27 cellular contexts compared by ENCODE assay signal in the genomic region with DNA sequence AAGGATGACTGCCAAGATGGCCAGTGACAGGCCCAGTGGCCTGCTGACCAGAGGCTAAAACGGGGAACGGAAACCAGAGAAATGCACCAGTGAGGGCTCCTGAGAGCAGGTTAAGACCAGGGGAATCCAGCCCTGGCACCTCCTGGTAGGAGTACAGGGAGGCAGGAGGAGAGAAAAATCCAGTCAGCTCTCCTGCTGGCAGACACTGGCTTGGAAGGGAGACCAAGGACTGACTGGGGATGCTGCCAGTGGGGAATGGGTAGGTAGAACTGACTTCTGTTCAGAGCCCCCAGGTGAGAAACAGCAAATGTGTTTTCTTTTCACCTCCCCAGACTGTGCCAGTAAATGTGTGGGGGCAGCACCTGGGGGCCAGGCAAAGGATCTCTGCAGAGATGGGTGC. TPM values are rescaled to one million over a fixed set of nuclear protein-coding genes. Genes with fewer than 3 reads are reported as not detected.
"Had no signal": no experiment of that assay in that cellular context is flagged by ENCODE, and none has a peak within 500 bp of the region (broad histone marks: within the 10 kb centered on the region; RNA-seq: fewer than 3 reads in every experiment).

No MANE protein-coding gene starts in this region.

- H3K9me3 Mint-ChIP-seq: immature natural killer cell; naive B cell; stimulated activated naive B cell treated with anti-CD40 and anti-IgM and Interleukin-4, amounts not matched to agents 10 μg/mL and 1 μg/mL and 100 μg/mL, for 72 hours; stimulated activated naive CD8-positive, alpha-beta T cell treated with anti-CD3 and anti-CD28 coated beads, Interleukin-15, amount 100 ng/mL, for 72 hours; type B pancreatic cell had no signal

- H3K4me3 Mint-ChIP-seq: immature natural killer cell; naive B cell; nephron; stimulated activated naive B cell treated with anti-CD40 and anti-IgM and Interleukin-4, amounts not matched to agents 10 μg/mL and 1 μg/mL and 100 μg/mL, for 72 hours; stimulated activated naive CD8-positive, alpha-beta T cell treated with anti-CD3 and anti-CD28 coated beads, Interleukin-15, amount 100 ng/mL, for 72 hours; type B pancreatic cell had no signal

- H3K27ac Mint-ChIP-seq: immature natural killer cell; naive B cell; nephron; stimulated activated naive B cell treated with anti-CD40 and anti-IgM and Interleukin-4, amounts not matched to agents 10 μg/mL and 1 μg/mL and 100 μg/mL, for 72 hours; type B pancreatic cell had no signal

- DNase-seq: cerebellar nuclear complex; colonic mucosa; dermis blood vessel endothelial cell; erythroblast; gastrocnemius medialis; glutamatergic neuron; immature natural killer cell; left ventricle myocardium superior; mesendoderm; naive B cell; right lobe of liver; stimulated activated CD4-positive, alpha-beta T cell treated with anti-CD3 and anti-CD28 coated beads, Interleukin-2, amount 100 ng/mL, for 24 hours; stimulated activated CD4-positive, alpha-beta T cell treated with anti-CD3 and anti-CD28 coated beads, Interleukin-4, amount 100 ng/mL, for 4 hours; stimulated activated naive B cell treated with anti-CD40 and anti-IgM and Interleukin-4, amounts not matched to agents 10 μg/mL and 1 μg/mL and 100 μg/mL, for 72 hours; stimulated activated naive CD8-positive, alpha-beta T cell treated with anti-CD3 and anti-CD28 coated beads, Interleukin-15, amount 100 ng/mL, for 72 hours; substantia nigra had no signal

- H3K9ac ChIP-seq: parathyroid adenoma had no signal

- H3K79me2 ChIP-seq: parathyroid adenoma had no signal

- H3K9me3 ChIP-seq: colonic mucosa, gastrocnemius medialis, prostate gland, right lobe of liver had no signal

- H3K27me3 Mint-ChIP-seq: type B pancreatic cell had no signal

- H3K27me3 ChIP-seq: colonic mucosa, right lobe of liver had no signal

- H3K36me3 Mint-ChIP-seq: immature natural killer cell; naive B cell; stimulated activated naive B cell treated with anti-CD40 and anti-IgM and Interleukin-4, amounts not matched to agents 10 μg/mL and 1 μg/mL and 100 μg/mL, for 72 hours; type B pancreatic cell had no signal

- ATAC-seq: gastrocnemius medialis; right lobe of liver; stimulated activated naive CD8-positive, alpha-beta T cell treated with anti-CD3 and anti-CD28 coated beads, Interleukin-15, amount 100 ng/mL, for 72 hours had no signal

- H3K27ac ChIP-seq: colonic mucosa, gastrocnemius medialis, parathyroid adenoma, prostate gland, right lobe of liver had no signal

- H2AFZ ChIP-seq: parathyroid adenoma had no signal

- H3K36me3 ChIP-seq: colonic mucosa, gastrocnemius medialis, prostate gland, right lobe of liver had no signal

- H3K4me1 Mint-ChIP-seq: nephron; stimulated activated naive CD8-positive, alpha-beta T cell treated with anti-CD3 and anti-CD28 coated beads, Interleukin-15, amount 100 ng/mL, for 72 hours had no signal

- H3K4me1 ChIP-seq: colonic mucosa, gastrocnemius medialis, parathyroid adenoma, prostate gland, right lobe of liver had no signal

- H3K4me3 ChIP-seq: colonic mucosa, gastrocnemius medialis, lung, prostate gland, right lobe of liver had no signal

RNA-seq across cellular contexts. Expression of a gene that starts 27.7 kb away (rescaled TPM):
- total RNA-seq: cardiac septum, colonic mucosa, dermis blood vessel endothelial cell, endothelial cell of umbilical vein, fibroblast of villous mesenchyme, gastrocnemius medialis, left cardiac atrium, left ventricle myocardium superior, lung, omental fat pad, renal cortical epithelial cell, right lobe of liver had no signal
- polyA plus RNA-seq: endothelial cell of umbilical vein, immature natural killer cell had no signal
